Comparison of ENCODE assay signal across 19 cellular contexts in the genomic region with DNA sequence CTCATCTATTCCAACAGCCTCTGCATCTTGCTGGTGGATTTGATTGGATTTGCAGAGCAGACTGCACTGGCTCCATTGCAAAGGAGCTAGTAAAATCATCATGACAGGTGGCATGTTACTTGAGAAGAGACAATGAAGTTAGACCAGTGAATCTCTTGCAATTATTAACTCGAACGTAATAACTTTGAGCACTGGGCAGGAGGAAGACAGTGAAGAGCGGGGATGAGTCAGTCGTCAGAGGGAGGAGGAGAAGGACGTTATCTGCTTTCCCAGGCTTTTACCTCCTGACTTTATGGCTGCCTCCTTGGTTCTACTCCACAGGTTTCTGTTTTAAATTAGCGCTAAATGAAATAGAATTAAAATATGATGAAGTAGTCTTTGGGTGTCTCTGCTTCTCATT.
"Had no signal": no experiment of that assay in that cellular context is flagged by ENCODE, and none has a peak within 500 bp of the region (broad histone marks: within the 10 kb centered on the region; RNA-seq: fewer than 3 reads in every experiment).

No MANE protein-coding gene starts in this region.

- ATAC-seq: activated CD4-positive, alpha-beta T cell treated with anti-CD3 and anti-CD28 coated beads for 36 hours; effector memory CD8-positive, alpha-beta T cell; foreskin keratinocyte; naive thymus-derived CD4-positive, alpha-beta T cell; WTC11 had no signal

- H3K36me3 ChIP-seq: neural progenitor cell, right atrium auricular region, suprapubic skin, transverse colon, vagina had no signal

- FAIRE-seq: kidney had no signal

- H3K9me3 ChIP-seq: right atrium auricular region, suprapubic skin, transverse colon, vagina had no signal

- H3K27me3 ChIP-seq: foreskin keratinocyte, neural progenitor cell, right atrium auricular region, suprapubic skin, transverse colon, vagina had no signal

- H3K4me2 ChIP-seq: neural progenitor cell had no signal

- DNase-seq: activated CD4-positive, alpha-beta memory T cell treated with anti-CD3 and anti-CD28 coated beads for 36 hours; activated CD4-positive, alpha-beta T cell treated with anti-CD3 and anti-CD28 coated beads for 36 hours; activated naive CD4-positive, alpha-beta T cell; activated naive CD8-positive, alpha-beta T cell treated with anti-CD3 and anti-CD28 coated beads for 36 hours; amygdala; effector memory CD8-positive, alpha-beta T cell; foreskin keratinocyte; kidney; mesenchymal stem cell; naive thymus-derived CD4-positive, alpha-beta T cell; stimulated activated CD4-positive, alpha-beta T cell treated with anti-CD3 and anti-CD28 coated beads, Interleukin-15, amount 100 ng/mL, for 24 hours; stimulated activated CD4-positive, alpha-beta T cell treated with anti-CD3 and anti-CD28 coated beads, Interleukin-2, amount 100 ng/mL, for 48 hours; T-helper 2 cell; transverse colon had no signal

- H3K27ac ChIP-seq: foreskin keratinocyte, neural progenitor cell, right atrium auricular region, suprapubic skin, transverse colon, vagina had no signal

- H3K4me1 ChIP-seq: foreskin keratinocyte, neural progenitor cell, right atrium auricular region, suprapubic skin, transverse colon, vagina had no signal

- H3K4me3 ChIP-seq: neural progenitor cell, right atrium auricular region, suprapubic skin, transverse colon, vagina had no signal
